Comparison of ENCODE assay signal across 8 cellular contexts in the genomic region with DNA sequence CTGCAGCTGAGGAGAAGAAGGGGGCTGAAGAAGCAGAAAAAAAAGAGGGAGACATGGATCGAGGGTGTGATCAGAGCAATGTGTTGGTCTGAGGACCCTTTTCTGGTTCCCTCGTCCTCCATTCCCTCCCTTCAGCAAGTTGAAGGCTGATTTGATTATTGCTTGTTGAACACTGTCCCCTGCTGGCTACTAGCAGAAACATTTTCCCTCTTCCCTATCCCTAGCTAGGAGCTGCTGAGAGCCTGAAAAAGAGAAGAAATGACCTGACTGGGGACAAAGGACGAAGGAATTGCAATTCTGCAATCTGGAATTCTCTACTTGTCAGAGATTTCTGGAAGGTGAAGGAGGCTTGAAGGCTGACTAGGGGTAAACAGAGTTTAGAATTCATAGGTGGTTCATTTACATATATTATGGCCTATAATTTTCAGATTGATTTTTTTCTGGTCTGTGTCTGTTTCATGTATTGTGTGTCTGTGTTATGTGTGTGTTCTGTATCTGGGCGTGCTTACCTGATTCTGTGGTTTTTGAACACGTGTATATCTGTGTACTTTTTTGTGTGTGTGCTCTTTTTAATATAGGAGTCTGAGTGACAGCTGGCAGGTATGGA. TPM values are rescaled to one million over a fixed set of nuclear protein-coding genes. Genes with fewer than 3 reads are reported as not detected.
A peak's percentile ranks its signal among the peaks of the same experiment; 100 is the strongest.
DNase-seq lines count a peak whose midpoint lies in the region; ATAC-seq and TF ChIP-seq lines count a peak whose summit lies in the region.

No MANE protein-coding gene starts in this region.

- POLR2A ChIA-PET in A673 (lab: Charles Lee; ENCODE audit: low non-redundant PET): interaction anchor here (0.6 kb wide), 1 partner anchor 301 kb away, joined by 3 read pairs; no protein-coding TSS in a partner anchor

- H3K9me3 ChIP-seq in A673 (ENCODE audit: low read depth, low read length, poor library complexity, severe bottlenecking) (no peaks in the 10 kb centered on the region), ascending aorta (no peaks in the 10 kb centered on the region), right cardiac atrium (ENCODE audit: control insufficient read depth, low read length) (no peaks in the 10 kb centered on the region), psoas muscle (no peaks in the 10 kb centered on the region)

- H3K4me1 ChIP-seq in A673 (ENCODE audit: insufficient read depth, low read length, poor library complexity, severe bottlenecking): peaks cover 20% of the 10 kb centered on the region
- no peaks in the 10 kb centered on the region for H3K4me1 ChIP-seq in ascending aorta
- peaks cover 7% of the 10 kb centered on the region for H3K4me1 ChIP-seq in right cardiac atrium (ENCODE audit: control insufficient read depth, insufficient read depth, low read length)
- H3K4me1 ChIP-seq in psoas muscle: peaks cover 4% of the 10 kb centered on the region

- no peaks in the 10 kb centered on the region for H3K36me3 ChIP-seq in A673 (ENCODE audit: insufficient read depth, low read length, poor library complexity, severe bottlenecking)
- no peaks in the 10 kb centered on the region for H3K36me3 ChIP-seq in ascending aorta
- H3K36me3 ChIP-seq in psoas muscle (ENCODE audit: insufficient read depth in 1 of 2, low read depth in 1 of 2): no peaks in the 10 kb centered on the region

- TF ChIP-seq CTCF in A673 (conservative IDR thresholded peaks at IDR 0.05; ENCODE audit: low read depth, low read length) (peak; percentile 92), ascending aorta (IDR thresholded peaks at IDR 0.05) (peak; percentile 69 to 79 (median 70)), psoas muscle (IDR thresholded peaks at IDR 0.05) (peak; percentile 90)

- H3K27me3 ChIP-seq in A673 (replicated peaks; ENCODE audit: insufficient read depth, low read depth, low read length, poor library complexity): no peaks in the 10 kb centered on the region
- H3K27me3 ChIP-seq in ascending aorta: no peaks in the 10 kb centered on the region
- H3K27me3 ChIP-seq in right cardiac atrium (ENCODE audit: control insufficient read depth, insufficient read depth): no peaks in the 10 kb centered on the region
- no peaks in the 10 kb centered on the region for H3K27me3 ChIP-seq in psoas muscle (ENCODE audit: insufficient read depth in 3 of 3, low read length in 2 of 3)

- intact Hi-C loops in A673 (cut with micrococcal nuclease; ENCODE audit: unreplicated experiment) (loop anchor here (1.0 to 5.0 kb wide), 3 partner anchors 89 to 275 kb away; a partner anchor contains a TSS), ascending aorta (cut with DNase I) (no loop called here), right cardiac atrium (cut with DNase I) (loop anchor here in 3 of 4 donors (10.0 kb wide), 3 partner anchors 272 to 292 kb away; a partner anchor contains a TSS), psoas muscle (cut with DNase I) (loop anchor here (5.0 to 10.0 kb wide), 2 partner anchors 279 to 292 kb away; a partner anchor contains a TSS)

- CTCF ChIA-PET in A673 (lab: Charles Lee): interaction anchor here (0.6 to 2.6 kb wide), 13 partner anchors 23 to 344 kb away, joined by 3 to 19 read pairs (median 4); no protein-coding TSS in a partner anchor

- no TSS peak for BruUV-seq in A673 (replicated peaks; lab: Mats Ljungman, UMichigan)

- H3K27ac ChIP-seq in A673 (ENCODE audit: low read depth, low read length, poor library complexity, severe bottlenecking): no peak overlapping the region
- H3K27ac ChIP-seq in ascending aorta: no peak overlapping the region
- no peak overlapping the region for H3K27ac ChIP-seq in right cardiac atrium (ENCODE audit: low read length)
- peak overlapping the region; percentile 7 for H3K27ac ChIP-seq in psoas muscle

- H3K4me3 ChIP-seq in A673 (ENCODE audit: low read depth, low read length, poor library complexity, severe bottlenecking) (no peak overlapping the region), ascending aorta (no peak overlapping the region), right cardiac atrium (ENCODE audit: low read length) (no peak overlapping the region), psoas muscle (no peak overlapping the region)

- ATAC-seq in right cardiac atrium (peak; percentile 79 to 83), psoas muscle (peak; percentile 78 to 97 (median 88)), GM19328 (IDR thresholded peaks at IDR 0.05; ENCODE audit: unreplicated experiment) (no peak)

- DNase-seq in A673 (ENCODE audit: low spot score): peak; percentile 84
- DNase-seq in GM04503 (ENCODE audit: low read depth): peak; percentile 16
- peak; percentile 59 for DNase-seq in HT-29 (ENCODE audit: low spot score)
- peak; percentile 93 for DNase-seq in NCI-H82 treated with DMSO at 0.1 percent for 48 hours (lab: John Stamatoyannopoulos, UW; ENCODE audit: unreplicated experiment)
- no peak for DNase-seq in ascending aorta (ENCODE audit: low spot score in 2 of 2)
- no peak for DNase-seq in right cardiac atrium
- no peak for DNase-seq in psoas muscle

- 6% methylated on average over 5 of the region's 5 CpGs for WGBS in right cardiac atrium
- WGBS in psoas muscle, 3 donors: 11 to 14% (median 12%) methylated on average over 5 of the region's 5 CpGs

RNA-seq across cellular contexts. Expression of a gene that starts 9.8 kb away (rescaled TPM):
- 0.43 and 0.55 TPM in 2 replicates for total RNA-seq in A673 (2021)
- total RNA-seq in HT-29 (2014; rRNA removed; shearing (Covaris generic)): not detected in 2 replicates
- total RNA-seq in ascending aorta: not detected
- total RNA-seq in right cardiac atrium: under 1 TPM in 1 of 4 donors, not detected in 3; 0.09 TPM
- polyA plus RNA-seq in right cardiac atrium: 0.05 TPM
- total RNA-seq in psoas muscle: under 1 TPM in 2 of 4 donors, not detected in 2; 0.13 to 0.20 TPM
- polyA plus RNA-seq in psoas muscle: under 1 TPM in 2 of 3 donors, not detected in 1; 0.06 to 0.07 TPM

RNA-seq across cellular contexts. Expression of a gene that starts 23.7 kb away (rescaled TPM):
- total RNA-seq in A673 (2021) (20.9 and 22.7 TPM in 2 replicates), ascending aorta (0.96 TPM), right cardiac atrium (10 to 100 TPM in 2 of 4 donors, 1 to 10 TPM in 2; 8.3 to 11.4 (median 9.5) TPM), psoas muscle (under 1 TPM; 0.44 to 0.94 (median 0.68) TPM)
- 1.5 and 1.6 TPM in 2 replicates for total RNA-seq in HT-29 (2014; rRNA removed; shearing (Covaris generic))
- polyA plus RNA-seq in right cardiac atrium (4.7 TPM), psoas muscle (under 1 TPM; 0.18 to 0.32 (median 0.27) TPM)

RNA-seq across cellular contexts. Expression of a gene that starts 33.4 kb away (rescaled TPM):
- 58.0 and 64.6 TPM in 2 replicates for total RNA-seq in A673 (2021)
- total RNA-seq in HT-29 (2014; rRNA removed; shearing (Covaris generic)): 26.0 and 30.9 TPM in 2 replicates
- total RNA-seq in ascending aorta: 141 TPM
- total RNA-seq in right cardiac atrium: 10 to 100 TPM; 67.1 to 84.3 (median 70.3) TPM
- 60.7 TPM for polyA plus RNA-seq in right cardiac atrium
- 10 to 100 TPM; 32.6 to 49.8 (median 42.6) TPM for total RNA-seq in psoas muscle
- 10 to 100 TPM; 23.5 to 33.6 (median 27.4) TPM for polyA plus RNA-seq in psoas muscle

RNA-seq across cellular contexts. Expression of a gene that starts 33.6 kb away (rescaled TPM):
- total RNA-seq in A673 (2021) (134 and 166 TPM in 2 replicates), ascending aorta (56.3 TPM), right cardiac atrium (100 to 1,000 TPM; 115 to 140 (median 121) TPM), psoas muscle (10 to 100 TPM; 72.3 to 96.3 (median 79.9) TPM)
- 73.9 and 74.3 TPM in 2 replicates for total RNA-seq in HT-29 (2014; rRNA removed; shearing (Covaris generic))
- polyA plus RNA-seq in right cardiac atrium (69.1 TPM), psoas muscle (10 to 100 TPM; 53.8 to 87.2 (median 73.0) TPM)

Comparison
In these comparisons a context has a peak if more than half of its experiments do, and no peak if none do; other contexts are left out.
1. DNase-seq: peak in A673 (single experiment), GM04503 (single experiment), HT-29 (single experiment) and NCI-H82 treated with DMSO at 0.1 percent for 48 hours (single experiment); none in ascending aorta (0 of 2), right cardiac atrium (0 of 3) and psoas muscle (0 of 2).
2. Peak in every context shown above with its lines, with median percentiles within 50 percentile points of each other: CTCF ChIP-seq.